Comparison of ENCODE assay signal across 26 cellular contexts in the genomic region with DNA sequence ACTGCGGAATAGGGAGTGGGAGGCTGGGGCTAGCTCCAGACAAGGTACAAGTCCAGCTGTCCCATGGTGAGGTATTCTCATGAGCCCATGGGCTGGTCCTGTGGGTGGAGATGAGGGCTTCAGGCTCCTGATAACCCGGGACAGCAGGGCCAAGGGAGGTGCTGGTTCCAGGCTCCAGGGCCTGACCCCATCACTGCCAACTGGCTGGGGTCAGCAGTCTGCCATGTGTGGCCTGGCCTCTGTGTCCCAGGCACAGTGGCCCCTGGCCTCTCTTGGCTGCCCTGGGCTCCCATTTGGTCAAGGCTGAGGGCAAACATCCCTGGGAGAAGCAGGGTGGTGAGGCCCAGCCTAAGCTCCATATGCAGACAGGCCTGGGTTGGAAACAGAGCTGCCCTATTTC. TPM values are rescaled to one million over a fixed set of nuclear protein-coding genes. Genes with fewer than 3 reads are reported as not detected.
DNase-seq lines count a peak whose midpoint lies in the region; ATAC-seq, FAIRE-seq and TF ChIP-seq lines count a peak whose summit lies in the region.
"Had no signal": no experiment of that assay in that cellular context is flagged by ENCODE, and none has a peak within 500 bp of the region (broad histone marks: within the 10 kb centered on the region; RNA-seq: fewer than 3 reads in every experiment).

No MANE protein-coding gene starts in this region.

- no peak overlapping the region for H2AFZ ChIP-seq in HepG2 (ENCODE audit: low read length)
- H2AFZ ChIP-seq: GM23248 had no signal

- H3K9me3 ChIP-seq in HepG2 (ENCODE audit: low read length) (no peaks in the 10 kb centered on the region), neutrophil (no peaks in the 10 kb centered on the region)

- no peak for TF ChIP-seq POLR2A in HepG2 (IDR thresholded peaks at IDR 0.05; ENCODE audit: insufficient read depth in 1 of 2, low read depth in 2 of 2, low read length in 2 of 2)

- in situ Hi-C loops in HepG2 (cut with HindIII; ENCODE audit: extremely low pct_ligation_motif_present, low pct_unique_long_range_greater_than_20kb), result no loop called here

- H3K27me3 Mint-ChIP-seq in stimulated activated naive CD8-positive, alpha-beta T cell treated with anti-CD3 and anti-CD28 coated beads, Interleukin-15, amount 100 ng/mL, for 72 hours, result no peaks in the 10 kb centered on the region
- H3K27me3 Mint-ChIP-seq: B cell; CD4-positive, CD25-positive, alpha-beta regulatory T cell had no signal

- POLR2A ChIA-PET in HepG2 (lab: Yijun Ruan, JAX), result no interaction called here

- H3K27me3 ChIP-seq in H7 (ENCODE audit: control insufficient read depth, insufficient read depth, low read length) (no peaks in the 10 kb centered on the region), HepG2 (ENCODE audit: control insufficient read depth in 1 of 2, insufficient read depth in 2 of 2, low read length in 2 of 2) (no peaks in the 10 kb centered on the region), neutrophil (no peaks in the 10 kb centered on the region)

- H3K9ac ChIP-seq in HepG2 (ENCODE audit: insufficient read depth, low read depth, low read length), result no peak overlapping the region
- H3K9ac ChIP-seq: GM23248 had no signal

- H3K36me3 ChIP-seq in H7 (replicated peaks; ENCODE audit: control insufficient read depth, insufficient read depth, low read length) (no peaks in the 10 kb centered on the region; the same call in 1 of the 2 replicates), HepG2 (replicated peaks in 1 of 2; ENCODE audit: control insufficient read depth in 1 of 2, insufficient read depth in 2 of 2, low read length in 2 of 2) (peaks cover 0 to 1% of the 10 kb centered on the region in 2 experiments; a peak in 3 of 5 replicates), neutrophil (no peaks in the 10 kb centered on the region)

- peak; percentile 37 for DNase-seq in H7
- DNase-seq in HepG2 (ENCODE audit: low spot score), result no peak
- DNase-seq in stimulated activated naive CD8-positive, alpha-beta T cell treated with anti-CD3 and anti-CD28 coated beads, Interleukin-15, amount 100 ng/mL, for 72 hours, result no peak
- DNase-seq: C1 segment of cervical spinal cord; CD4-positive, CD25-positive, alpha-beta regulatory T cell; CD8-positive, alpha-beta memory T cell; COR-L47; DMS 273 treated with DMSO at 0.1 percent for 48 hours; DMS53; DND-41; EL; GM23248; HFFc6; IMR-90 had no signal

- H3K4me3 Mint-ChIP-seq in stimulated activated naive CD8-positive, alpha-beta T cell treated with anti-CD3 and anti-CD28 coated beads, Interleukin-15, amount 100 ng/mL, for 72 hours, result no peak overlapping the region
- H3K4me3 Mint-ChIP-seq: B cell; CD4-positive, CD25-positive, alpha-beta regulatory T cell; CD8-positive, alpha-beta memory T cell; HFFc6 had no signal

- no peaks in the 10 kb centered on the region for H3K79me2 ChIP-seq in HepG2 (ENCODE audit: insufficient read depth, low read length)

- H3K4me1 Mint-ChIP-seq in stimulated activated naive CD8-positive, alpha-beta T cell treated with anti-CD3 and anti-CD28 coated beads, Interleukin-15, amount 100 ng/mL, for 72 hours, result peaks cover 4% of the 10 kb centered on the region
- H3K4me1 Mint-ChIP-seq: B cell; CD4-positive, CD25-positive, alpha-beta regulatory T cell; CD8-positive, alpha-beta memory T cell had no signal

- H3K9me3 Mint-ChIP-seq in stimulated activated naive CD8-positive, alpha-beta T cell treated with anti-CD3 and anti-CD28 coated beads, Interleukin-15, amount 100 ng/mL, for 72 hours, result no peaks in the 10 kb centered on the region
- H3K9me3 Mint-ChIP-seq: CD8-positive, alpha-beta memory T cell; HFFc6 had no signal

- BruUV-seq in HepG2 (replicated peaks; lab: Mats Ljungman, UMichigan), result no TSS peak

- ATAC-seq in HepG2 (no peak), HG03469 (IDR thresholded peaks at IDR 0.05; ENCODE audit: unreplicated experiment) (no peak), HG02642 (IDR thresholded peaks at IDR 0.05; ENCODE audit: poor library complexity, unreplicated experiment) (no peak)
- ATAC-seq in stimulated activated naive CD8-positive, alpha-beta T cell treated with anti-CD3 and anti-CD28 coated beads, Interleukin-15, amount 100 ng/mL, for 72 hours, result no peak
- ATAC-seq: HCT116, K562 had no signal

- H3K4me1 ChIP-seq in HepG2 (ENCODE audit: insufficient read depth, low read length), result no peaks in the 10 kb centered on the region
- H3K4me1 ChIP-seq in neutrophil (ENCODE audit: control insufficient read depth in 1 of 2, insufficient read depth in 1 of 2, low read depth in 1 of 2, low read length in 1 of 2), result peaks cover 83 to 93% of the 10 kb centered on the region in 2 experiments

- FAIRE-seq in HepG2 (lab: Jason Lieb, UNC), result no peak
- FAIRE-seq: G401.6, GM12891, GM18507, H54, K562 had no signal

- WGBS in HepG2 (ENCODE audit: low lambda C conversion rate), result 93% methylated on average over 2 of the region's 2 CpGs

- intact Hi-C loops in HepG2 (cut with micrococcal nuclease; ENCODE audit: unreplicated experiment), result no loop called here

- no peak overlapping the region for H3K27ac ChIP-seq in HepG2 (ENCODE audit: extremely low read length, insufficient read depth, low read length)
- H3K27ac ChIP-seq in neutrophil, result peak overlapping the region; percentile 89
- H3K27ac ChIP-seq: GM23248 had no signal

- H4K20me1 ChIP-seq in HepG2 (ENCODE audit: insufficient read depth, low read length), result no peaks in the 10 kb centered on the region

- H3K27ac Mint-ChIP-seq in stimulated activated naive CD8-positive, alpha-beta T cell treated with anti-CD3 and anti-CD28 coated beads, Interleukin-15, amount 100 ng/mL, for 72 hours, result peak overlapping the region in 1 of 2 donors; percentile 67
- H3K27ac Mint-ChIP-seq: B cell, HFFc6 had no signal

- CTCF ChIA-PET in HepG2 (lab: Yijun Ruan, JAX; ENCODE audit: low intra/inter-chr PET ratio, low total read pairs), result no interaction called here

- H3K4me2 ChIP-seq in HepG2 (ENCODE audit: low read depth, low read length), result no peak overlapping the region

- TF ChIP-seq RAD21 in HepG2 (CRISPR knock-in tag; IDR thresholded peaks at IDR 0.05), result no peak

- H3K4me3 ChIP-seq in H7 (ENCODE audit: insufficient read depth, low read depth, low read length) (no peak overlapping the region), HepG2 (replicated peaks in 1 of 3; ENCODE audit: insufficient read depth in 1 of 3, low read depth in 2 of 3, low read length in 3 of 3) (no peak overlapping the region), neutrophil (ENCODE audit: low read depth in 1 of 2, low read length in 1 of 2) (peak overlapping the region; percentile 68 to 76)
- H3K4me3 ChIP-seq: GM23248, K562 had no signal

- TF ChIP-seq EP300 in HepG2 (IDR thresholded peaks at IDR 0.05; ENCODE audit: low read depth in 2 of 2, low read length in 2 of 2) (no peak), HepG2 (CRISPR knock-in tag; IDR thresholded peaks at IDR 0.05; ENCODE audit: borderline replicate concordance) (no peak)

- TF ChIP-seq CTCF in HepG2 (CRISPR knock-in tag; IDR thresholded peaks at IDR 0.05), result no peak
- TF ChIP-seq CTCF in neutrophil (IDR thresholded peaks at IDR 0.05), result no peak

RNA-seq across cellular contexts. Expression of a gene that starts 1.0 kb away (rescaled TPM):
- total RNA-seq in H7 (2014; rRNA removed; shearing (Covaris generic)), result 0.69 and 2.4 TPM in 2 replicates
- total RNA-seq in HepG2 (2016; rRNA removed; fragmentation: Illumina TruSeq; extraction: Trizol), result 6.5 and 8.0 TPM in 2 replicates
- total RNA-seq in HepG2 (2016; cell fraction: cytosol; rRNA removed; fragmentation: Illumina TruSeq; extraction: Trizol; ENCODE audit: low read depth), result 0.40 and 0.97 TPM in 2 replicates
- total RNA-seq in HepG2 (2016; cell fraction: insoluble cytoplasmic fraction; rRNA removed; fragmentation: Illumina TruSeq; extraction: Trizol), result 5.2 and 7.1 TPM in 2 replicates
- total RNA-seq in HepG2 (2016; cell fraction: membrane; rRNA removed; fragmentation: Illumina TruSeq; extraction: Trizol), result 2.6 TPM in 2 replicates
- total RNA-seq in HepG2 (2016; cell fraction: nucleus; rRNA removed; fragmentation: Illumina TruSeq; extraction: Trizol), result 6.6 and 6.8 TPM in 2 replicates
- 9.0 and 11.3 TPM in 2 replicates for polyA plus RNA-seq in HepG2 (2011; rRNA removed)
- 4.6 and 5.3 TPM in 2 replicates for polyA plus RNA-seq in HepG2 (2011; cell fraction: cytosol; rRNA removed)
- 50.2 and 58.5 TPM in 2 replicates for polyA plus RNA-seq in HepG2 (2011; cell fraction: nucleus; rRNA removed)
- 7.4 and 10.0 TPM in 2 replicates for polyA plus RNA-seq in HepG2 (2012)
- 0.54 and 0.68 TPM in 2 replicates for polyA plus RNA-seq in HepG2 (2016; cell fraction: cytosol; fragmentation: Illumina TruSeq; extraction: Trizol; ENCODE audit: low read depth)
- polyA plus RNA-seq in HepG2 (2016; cell fraction: insoluble cytoplasmic fraction; fragmentation: Illumina TruSeq; extraction: Trizol; ENCODE audit: low read depth), result 6.9 and 8.9 TPM in 2 replicates
- polyA plus RNA-seq in HepG2 (2016; cell fraction: membrane; fragmentation: Illumina TruSeq; extraction: Trizol; ENCODE audit: low read depth), result 1.8 and 2.0 TPM in 2 replicates
- 29.7 and 30.8 TPM in 2 replicates for polyA plus RNA-seq in HepG2 (2016; cell fraction: nucleus; fragmentation: Illumina TruSeq; extraction: Trizol; ENCODE audit: insufficient read depth, low read depth)
- 18.1 TPM in 1 of 2 replicates, not detected in the other for polyA minus RNA-seq in HepG2 (2011; rRNA and poly(A)+ RNA removed; ENCODE audit: low replicate concordance)
- polyA minus RNA-seq in HepG2 (2011; cell fraction: cytosol; rRNA and poly(A)+ RNA removed), result 4.5 and 5.7 TPM in 2 replicates
- 7.3 and 8.8 TPM in 2 replicates for polyA minus RNA-seq in HepG2 (2011; cell fraction: nucleus; rRNA and poly(A)+ RNA removed)
- total RNA-seq: A172; CD4-positive, CD25-positive, alpha-beta regulatory T cell; GM23248; HFFc6; HT1080; IMR-90; K562 had no signal
- polyA plus RNA-seq: GM23248, IMR-90, K562 had no signal

RNA-seq across cellular contexts. Expression of a gene that starts 27.5 kb away (rescaled TPM):
- total RNA-seq in H7 (2014; rRNA removed; shearing (Covaris generic)), result 5.9 and 6.5 TPM in 2 replicates
- total RNA-seq in HepG2 (2016; rRNA removed; fragmentation: Illumina TruSeq; extraction: Trizol), result 34.1 and 42.7 TPM in 2 replicates
- total RNA-seq in HepG2 (2016; cell fraction: cytosol; rRNA removed; fragmentation: Illumina TruSeq; extraction: Trizol; ENCODE audit: low read depth), result 15.3 and 15.6 TPM in 2 replicates
- total RNA-seq in HepG2 (2016; cell fraction: insoluble cytoplasmic fraction; rRNA removed; fragmentation: Illumina TruSeq; extraction: Trizol), result 29.0 and 39.0 TPM in 2 replicates
- total RNA-seq in HepG2 (2016; cell fraction: membrane; rRNA removed; fragmentation: Illumina TruSeq; extraction: Trizol), result 16.2 and 18.8 TPM in 2 replicates
- 32.7 and 34.7 TPM in 2 replicates for total RNA-seq in HepG2 (2016; cell fraction: nucleus; rRNA removed; fragmentation: Illumina TruSeq; extraction: Trizol)
- 35.2 and 36.1 TPM in 2 replicates for polyA plus RNA-seq in HepG2 (2011; rRNA removed)
- 21.6 and 34.6 TPM in 2 replicates for polyA plus RNA-seq in HepG2 (2011; cell fraction: cytosol; rRNA removed)
- polyA plus RNA-seq in HepG2 (2011; cell fraction: nucleus; rRNA removed), result 105 and 120 TPM in 2 replicates
- polyA plus RNA-seq in HepG2 (2012), result 24.0 and 29.7 TPM in 2 replicates
- 20.5 and 22.5 TPM in 2 replicates for polyA plus RNA-seq in HepG2 (2016; cell fraction: cytosol; fragmentation: Illumina TruSeq; extraction: Trizol; ENCODE audit: low read depth)
- polyA plus RNA-seq in HepG2 (2016; cell fraction: insoluble cytoplasmic fraction; fragmentation: Illumina TruSeq; extraction: Trizol; ENCODE audit: low read depth), result 34.1 and 36.9 TPM in 2 replicates
- 23.2 and 26.6 TPM in 2 replicates for polyA plus RNA-seq in HepG2 (2016; cell fraction: membrane; fragmentation: Illumina TruSeq; extraction: Trizol; ENCODE audit: low read depth)
- 70.0 and 73.3 TPM in 2 replicates for polyA plus RNA-seq in HepG2 (2016; cell fraction: nucleus; fragmentation: Illumina TruSeq; extraction: Trizol; ENCODE audit: insufficient read depth, low read depth)
- 0.28 and 57.0 TPM in 2 replicates for polyA minus RNA-seq in HepG2 (2011; rRNA and poly(A)+ RNA removed; ENCODE audit: low replicate concordance)
- 15.6 and 18.8 TPM in 2 replicates for polyA minus RNA-seq in HepG2 (2011; cell fraction: cytosol; rRNA and poly(A)+ RNA removed)
- polyA minus RNA-seq in HepG2 (2011; cell fraction: nucleus; rRNA and poly(A)+ RNA removed), result 34.4 and 36.6 TPM in 2 replicates
- total RNA-seq: A172; CD4-positive, CD25-positive, alpha-beta regulatory T cell; GM23248; HT1080; K562 had no signal
- polyA plus RNA-seq: CD8-positive, alpha-beta memory T cell; K562 had no signal

Comparison
In these comparisons a context has a peak if more than half of its experiments do, and no peak if none do; other contexts are left out.
1. H3K4me3 ChIP-seq: peak in neutrophil (2 of 2); none in H7 (single experiment) and HepG2 (0 of 3).